ENCODE assay signal across 19 cellular contexts in the genomic region with DNA sequence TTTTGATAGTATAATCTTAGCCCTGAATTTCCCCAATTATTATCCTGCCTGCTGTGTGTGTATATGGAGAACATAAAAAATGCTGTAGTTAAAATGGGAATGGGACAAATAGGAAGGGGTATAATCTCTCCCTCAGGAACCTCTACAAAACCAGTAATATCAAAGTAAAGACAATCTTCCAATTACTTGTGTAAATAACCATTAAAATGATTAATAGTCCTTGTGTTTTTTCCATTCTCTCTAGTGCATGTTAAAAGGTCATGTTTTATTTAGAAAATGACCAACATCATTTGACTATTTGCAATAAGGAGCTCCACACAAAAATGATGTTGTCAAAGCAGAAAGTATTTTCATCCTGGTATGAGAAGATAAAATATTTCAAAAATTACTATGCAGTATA.
DNase-seq lines count a peak whose midpoint lies in the region; ATAC-seq, FAIRE-seq and TF ChIP-seq lines count a peak whose summit lies in the region.
"Had no signal": no experiment of that assay in that cellular context is flagged by ENCODE, and none has a peak within 500 bp of the region (broad histone marks: within the 10 kb centered on the region; RNA-seq: fewer than 3 reads in every experiment).

No MANE protein-coding gene starts in this region.

- H3K27me3 Mint-ChIP-seq in mesothelial cell of epicardium (ENCODE audit: low read depth): no peaks in the 10 kb centered on the region
- H3K27me3 Mint-ChIP-seq: CD4-positive, alpha-beta memory T cell had no signal

- no peak for FAIRE-seq in endothelial cell of umbilical vein (lab: Jason Lieb, UNC)
- FAIRE-seq: A549, G401.6, GM12891 had no signal

- TF ChIP-seq CTCF in endothelial cell of umbilical vein (IDR thresholded peaks at IDR 0.05; ENCODE audit: extremely low read depth in 1 of 2, insufficient read depth in 1 of 2, low read depth in 1 of 2, low read length in 2 of 2): no peak
- TF ChIP-seq CTCF in mesothelial cell of epicardium (IDR thresholded peaks at IDR 0.05; ENCODE audit: unreplicated experiment): no peak

- H3K27ac ChIP-seq in endothelial cell of umbilical vein (ENCODE audit: insufficient read depth, low read depth, low read length): no peak overlapping the region
- H3K27ac ChIP-seq: A549, C4-2B had no signal

- H3K27me3 ChIP-seq in endothelial cell of umbilical vein (ENCODE audit: control insufficient read depth in 2 of 2, insufficient read depth in 2 of 2, low read length in 2 of 2): no peaks in the 10 kb centered on the region
- H3K27me3 ChIP-seq: BE2C had no signal

- no peaks in the 10 kb centered on the region for H3K36me3 Mint-ChIP-seq in stimulated activated effector memory CD8-positive, alpha-beta T cell treated with anti-CD3 and anti-CD28 coated beads, Interleukin-12 subunit alpha, Interleukin-12 subunit beta, amount 100 ng/mL, for 72 hours
- H3K36me3 Mint-ChIP-seq in mesothelial cell of epicardium: no peaks in the 10 kb centered on the region
- H3K36me3 Mint-ChIP-seq: CD4-positive, alpha-beta memory T cell had no signal

- no peaks in the 10 kb centered on the region for H3K79me2 ChIP-seq in endothelial cell of umbilical vein (ENCODE audit: control insufficient read depth, insufficient read depth, low read length)

- H3K9ac ChIP-seq in endothelial cell of umbilical vein (replicated peaks; ENCODE audit: extremely low read depth, insufficient read depth, low read length): no peak overlapping the region

- no TSS peak for BruUV-seq in endothelial cell of umbilical vein (replicated peaks; lab: Mats Ljungman, UMichigan)

- no peaks in the 10 kb centered on the region for H3K4me1 Mint-ChIP-seq in stimulated activated effector memory CD8-positive, alpha-beta T cell treated with anti-CD3 and anti-CD28 coated beads, Interleukin-12 subunit alpha, Interleukin-12 subunit beta, amount 100 ng/mL, for 72 hours
- peaks cover 8% of the 10 kb centered on the region for H3K4me1 Mint-ChIP-seq in mesothelial cell of epicardium
- H3K4me1 Mint-ChIP-seq: CD4-positive, alpha-beta memory T cell; H9 had no signal

- intact Hi-C loops in endothelial cell of umbilical vein (cut with micrococcal nuclease) (no loop called here), sciatic nerve (cut with DNase I) (no loop called here)

- H3K27ac Mint-ChIP-seq in stimulated activated effector memory CD8-positive, alpha-beta T cell treated with anti-CD3 and anti-CD28 coated beads, Interleukin-12 subunit alpha, Interleukin-12 subunit beta, amount 100 ng/mL, for 72 hours: no peak overlapping the region
- H3K27ac Mint-ChIP-seq in mesothelial cell of epicardium: no peak overlapping the region
- H3K27ac Mint-ChIP-seq: CD4-positive, alpha-beta memory T cell; H9; HFFc6 had no signal

- POLR2A ChIA-PET in endothelial cell of umbilical vein (lab: Charles Lee): no interaction called here

- H3K4me3 ChIP-seq in endothelial cell of umbilical vein (replicated peaks in 1 of 3; ENCODE audit: insufficient read depth in 1 of 3, low read depth in 1 of 3, low read length in 3 of 3): no peak overlapping the region
- H3K4me3 ChIP-seq: A549 had no signal

- no peaks in the 10 kb centered on the region for H3K4me1 ChIP-seq in endothelial cell of umbilical vein (ENCODE audit: control insufficient read depth, extremely low read depth, insufficient read depth, low read length)
- H3K4me1 ChIP-seq: A549, BE2C had no signal

- H3K9me1 ChIP-seq in endothelial cell of umbilical vein (replicated peaks; ENCODE audit: control insufficient read depth, extremely low read depth, insufficient read depth, low read length): no peaks in the 10 kb centered on the region

- H3K9me3 ChIP-seq in endothelial cell of umbilical vein (replicated peaks; ENCODE audit: control insufficient read depth, insufficient read depth, low read length): no peaks in the 10 kb centered on the region
- H3K9me3 ChIP-seq: A549 had no signal

- H4K20me1 ChIP-seq in endothelial cell of umbilical vein (replicated peaks; ENCODE audit: control insufficient read depth, extremely low read depth, insufficient read depth, low read length): no peaks in the 10 kb centered on the region

- no peak overlapping the region for H3K4me3 Mint-ChIP-seq in stimulated activated effector memory CD8-positive, alpha-beta T cell treated with anti-CD3 and anti-CD28 coated beads, Interleukin-12 subunit alpha, Interleukin-12 subunit beta, amount 100 ng/mL, for 72 hours
- no peak overlapping the region for H3K4me3 Mint-ChIP-seq in mesothelial cell of epicardium
- H3K4me3 Mint-ChIP-seq: CD4-positive, alpha-beta memory T cell; H9; HFFc6 had no signal

- no peak for TF ChIP-seq POLR2A in endothelial cell of umbilical vein (IDR thresholded peaks at IDR 0.05; ENCODE audit: low read depth, low read length)

- H3K9me3 Mint-ChIP-seq in stimulated activated effector memory CD8-positive, alpha-beta T cell treated with anti-CD3 and anti-CD28 coated beads, Interleukin-12 subunit alpha, Interleukin-12 subunit beta, amount 100 ng/mL, for 72 hours: no peaks in the 10 kb centered on the region
- peaks cover 22% of the 10 kb centered on the region for H3K9me3 Mint-ChIP-seq in mesothelial cell of epicardium

- H3K36me3 ChIP-seq in endothelial cell of umbilical vein (ENCODE audit: control insufficient read depth in 2 of 2, extremely low read depth in 1 of 2, insufficient read depth in 2 of 2, low read length in 2 of 2): no peaks in the 10 kb centered on the region
- H3K36me3 ChIP-seq: BE2C had no signal

- no peak overlapping the region for H2AFZ ChIP-seq in endothelial cell of umbilical vein (ENCODE audit: low read depth, low read length)

- no peak overlapping the region for H3K4me2 ChIP-seq in endothelial cell of umbilical vein (ENCODE audit: insufficient read depth, low read length)
- H3K4me2 ChIP-seq: A549 had no signal

- dilution Hi-C loops in endothelial cell of umbilical vein (cut with MboI; ENCODE audit: extremely low pct_ligation_motif_present, low sequenced_read_pairs): no loop called here

- CTCF ChIA-PET in endothelial cell of umbilical vein (lab: Charles Lee): interaction anchor here (0.8 kb wide), 1 partner anchor 27 kb away, joined by 3 read pairs; no protein-coding TSS in a partner anchor

- DNase-seq in NCI-H1105 treated with DMSO at 0.1 percent for 48 hours (lab: John Stamatoyannopoulos, UW) (peak; percentile 92), NCI-H69 (lab: John Stamatoyannopoulos, UW) (peak; percentile 66), endothelial cell of umbilical vein (ENCODE audit: low read depth, low spot score) (peak; percentile 46), sciatic nerve (ENCODE audit: low spot score) (no peak), mesothelial cell of epicardium (ENCODE audit: low spot score in 2 of 2, unreplicated experiment in 2 of 2) (no peak), NCI-H2171 treated with DMSO at 0.1 percent for 48 hours (lab: John Stamatoyannopoulos, UW) (no peak), HK-2 (ENCODE audit: unreplicated experiment) (no peak)
- DNase-seq in stimulated activated effector memory CD8-positive, alpha-beta T cell treated with anti-CD3 and anti-CD28 coated beads, Interleukin-12 subunit alpha, Interleukin-12 subunit beta, amount 100 ng/mL, for 72 hours (ENCODE audit: low spot score in 2 of 2): no peak
- DNase-seq: BE2C; CD4-positive, alpha-beta memory T cell; DMS79 treated with DMSO at 0.1 percent for 48 hours; EL; GOT3; H9; HFFc6 had no signal

- peak; percentile 36 for ATAC-seq in sciatic nerve
- ATAC-seq in stimulated activated effector memory CD8-positive, alpha-beta T cell treated with anti-CD3 and anti-CD28 coated beads, Interleukin-12 subunit alpha, Interleukin-12 subunit beta, amount 100 ng/mL, for 72 hours: no peak
- ATAC-seq: A549 had no signal

TF ChIP-seq in endothelial cell of umbilical vein, 7 proteins besides CTCF, POLR2A, EP300 and RAD21:
- no peak for TF ChIP-seq FOS (IDR thresholded peaks at IDR 0.05; ENCODE audit: borderline replicate concordance, insufficient read depth, low read length)
- no peak for TF ChIP-seq JUN (IDR thresholded peaks at IDR 0.05; ENCODE audit: borderline replicate concordance, insufficient read depth, insufficient read length, low read depth)
- no peak for TF ChIP-seq MYC (IDR thresholded peaks at IDR 0.05; ENCODE audit: low read depth, low read length)
- TF ChIP-seq, protein P1, sequence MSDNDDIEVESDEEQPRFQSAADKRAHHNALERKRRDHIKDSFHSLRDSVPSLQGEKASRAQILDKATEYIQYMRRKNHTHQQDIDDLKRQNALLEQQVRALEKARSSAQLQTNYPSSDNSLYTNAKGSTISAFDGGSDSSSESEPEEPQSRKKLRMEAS (IDR thresholded peaks at IDR 0.05; ENCODE audit: insufficient read depth, insufficient read length): no peak
- no peak for TF ChIP-seq GATA2 (IDR thresholded peaks at IDR 0.05; ENCODE audit: insufficient read depth, insufficient read length, low read depth, low read length)
- no peak for TF ChIP-seq POLR2AphosphoS5 (IDR thresholded peaks at IDR 0.05; ENCODE audit: insufficient read depth, low read depth, low read length)
- no peak for TF ChIP-seq EZH2 (IDR thresholded peaks at IDR 0.05; ENCODE audit: borderline replicate concordance, low read depth, low read length, severe bottlenecking)

Comparison
In these comparisons a context has a peak if more than half of its experiments do, and no peak if none do; other contexts are left out.
1. DNase-seq: peak in NCI-H1105 treated with DMSO at 0.1 percent for 48 hours (single experiment), NCI-H69 (single experiment) and endothelial cell of umbilical vein (single experiment); none in sciatic nerve (single experiment), stimulated activated effector memory CD8-positive, alpha-beta T cell treated with anti-CD3 and anti-CD28 coated beads, Interleukin-12 subunit alpha, Interleukin-12 subunit beta, amount 100 ng/mL, for 72 hours (0 of 2), mesothelial cell of epicardium (0 of 2), NCI-H2171 treated with DMSO at 0.1 percent for 48 hours (single experiment) and HK-2 (single experiment).